In the genomic region with DNA sequence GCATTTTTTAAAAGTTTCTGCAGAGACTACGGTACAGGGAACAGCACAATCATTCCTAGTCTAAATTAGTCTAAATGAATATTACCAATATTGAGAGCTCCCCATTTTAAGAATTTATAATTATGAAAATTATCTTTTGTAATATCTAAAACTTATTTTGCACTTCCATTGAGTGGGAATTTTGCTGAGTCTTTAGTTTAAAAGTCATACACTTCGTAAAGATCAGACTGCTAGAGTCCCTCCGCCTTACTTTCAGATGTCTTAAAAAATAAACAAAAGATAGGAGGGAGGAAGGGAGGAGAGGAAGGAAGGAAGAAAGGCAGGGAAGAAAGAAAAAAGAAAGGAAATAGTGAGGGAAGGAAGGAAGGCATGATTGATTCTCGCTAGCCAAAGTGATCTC, we compare ENCODE assay signal across 1 cellular context.
TF ChIP-seq lines count a peak whose summit lies in the region.

No MANE protein-coding gene starts in this region.

TF ChIP-seq in K562, 482 proteins besides CTCF, POLR2A, EP300 and RAD21 (continued from another document):
- TF ChIP-seq, protein P1, sequence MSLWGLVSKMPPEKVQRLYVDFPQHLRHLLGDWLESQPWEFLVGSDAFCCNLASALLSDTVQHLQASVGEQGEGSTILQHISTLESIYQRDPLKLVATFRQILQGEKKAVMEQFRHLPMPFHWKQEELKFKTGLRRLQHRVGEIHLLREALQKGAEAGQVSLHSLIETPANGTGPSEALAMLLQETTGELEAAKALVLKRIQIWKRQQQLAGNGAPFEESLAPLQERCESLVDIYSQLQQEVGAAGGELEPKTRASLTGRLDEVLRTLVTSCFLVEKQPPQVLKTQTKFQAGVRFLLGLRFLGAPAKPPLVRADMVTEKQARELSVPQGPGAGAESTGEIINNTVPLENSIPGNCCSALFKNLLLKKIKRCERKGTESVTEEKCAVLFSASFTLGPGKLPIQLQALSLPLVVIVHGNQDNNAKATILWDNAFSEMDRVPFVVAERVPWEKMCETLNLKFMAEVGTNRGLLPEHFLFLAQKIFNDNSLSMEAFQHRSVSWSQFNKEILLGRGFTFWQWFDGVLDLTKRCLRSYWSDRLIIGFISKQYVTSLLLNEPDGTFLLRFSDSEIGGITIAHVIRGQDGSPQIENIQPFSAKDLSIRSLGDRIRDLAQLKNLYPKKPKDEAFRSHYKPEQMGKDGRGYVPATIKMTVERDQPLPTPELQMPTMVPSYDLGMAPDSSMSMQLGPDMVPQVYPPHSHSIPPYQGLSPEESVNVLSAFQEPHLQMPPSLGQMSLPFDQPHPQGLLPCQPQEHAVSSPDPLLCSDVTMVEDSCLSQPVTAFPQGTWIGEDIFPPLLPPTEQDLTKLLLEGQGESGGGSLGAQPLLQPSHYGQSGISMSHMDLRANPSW (CRISPR knock-in tag; IDR thresholded peaks at IDR 0.05): no peak
- TF ChIP-seq PHF20 (IDR thresholded peaks at IDR 0.05; ENCODE audit: partially characterized antibody): no peak
- TF ChIP-seq, protein P2, sequence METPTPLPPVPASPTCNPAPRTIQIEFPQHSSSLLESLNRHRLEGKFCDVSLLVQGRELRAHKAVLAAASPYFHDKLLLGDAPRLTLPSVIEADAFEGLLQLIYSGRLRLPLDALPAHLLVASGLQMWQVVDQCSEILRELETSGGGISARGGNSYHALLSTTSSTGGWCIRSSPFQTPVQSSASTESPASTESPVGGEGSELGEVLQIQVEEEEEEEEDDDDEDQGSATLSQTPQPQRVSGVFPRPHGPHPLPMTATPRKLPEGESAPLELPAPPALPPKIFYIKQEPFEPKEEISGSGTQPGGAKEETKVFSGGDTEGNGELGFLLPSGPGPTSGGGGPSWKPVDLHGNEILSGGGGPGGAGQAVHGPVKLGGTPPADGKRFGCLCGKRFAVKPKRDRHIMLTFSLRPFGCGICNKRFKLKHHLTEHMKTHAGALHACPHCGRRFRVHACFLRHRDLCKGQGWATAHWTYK (CRISPR knock-in tag; IDR thresholded peaks at IDR 0.05): no peak
